3 cellular contexts compared by ENCODE assay signal in genomic region chr1:228845101-228845500, GRCh38.
"Had no signal": no experiment of that assay in that cellular context is flagged by ENCODE, and none has a peak within 500 bp of the region (broad histone marks: within the 10 kb centered on the region; RNA-seq: fewer than 3 reads in every experiment).

No MANE protein-coding gene starts in this region.

- ATAC-seq: GM12878 had no signal

- H3K4me3 ChIP-seq: GM12878 had no signal

- DNase-seq: GDM1, GF-D8 had no signal
